Comparison of ENCODE assay signal across 11 cellular contexts in genomic region chr16:68276223-68276622, GRCh38. TPM values are rescaled to one million over a fixed set of nuclear protein-coding genes. Genes with fewer than 3 reads are reported as not detected.
DNase-seq lines count a peak whose midpoint lies in the region; ATAC-seq and TF ChIP-seq lines count a peak whose summit lies in the region.
"Had no signal": no experiment of that assay in that cellular context is flagged by ENCODE, and none has a peak within 500 bp of the region (broad histone marks: within the 10 kb centered on the region; RNA-seq: fewer than 3 reads in every experiment).

No MANE protein-coding gene starts in this region.

- no peaks in the 10 kb centered on the region for H3K27me3 Mint-ChIP-seq in CD4-positive, alpha-beta memory T cell
- no peaks in the 10 kb centered on the region for H3K27me3 Mint-ChIP-seq in progenitor cell of endocrine pancreas

- DNase-seq in CD4-positive, alpha-beta memory T cell, result no peak
- no peak for DNase-seq in effector memory CD4-positive, alpha-beta T cell
- no peak for DNase-seq in progenitor cell of endocrine pancreas (ENCODE audit: low spot score, unreplicated experiment)
- DNase-seq in Ammon's horn (ENCODE audit: low spot score), result no peak
- no peak for DNase-seq in activated CD8-positive, alpha-beta memory T cell treated with anti-CD3 and anti-CD28 coated beads, Interleukin-2, amount 50 U/mL, for 48 hours
- DNase-seq: GM23248 had no signal

- peak overlapping the region; percentile 74 to 86 (median 79) for H3K4me3 Mint-ChIP-seq in CD4-positive, alpha-beta memory T cell
- H3K4me3 Mint-ChIP-seq in progenitor cell of endocrine pancreas (ENCODE audit: low read depth), result peak overlapping the region; percentile 2

- H2AFZ ChIP-seq in OCI-LY1 (ENCODE audit: low read length), result no peak overlapping the region
- H2AFZ ChIP-seq: GM23248, parathyroid adenoma had no signal

- peak overlapping the region; percentile 54 for H3K4me2 ChIP-seq in OCI-LY1 (ENCODE audit: low read length)

- H3K9me3 Mint-ChIP-seq in CD4-positive, alpha-beta memory T cell, result no peaks in the 10 kb centered on the region
- H3K9me3 Mint-ChIP-seq in progenitor cell of endocrine pancreas (ENCODE audit: low read depth), result no peaks in the 10 kb centered on the region

- H3K9ac ChIP-seq in OCI-LY1 (ENCODE audit: low read length), result peak overlapping the region; percentile 61
- H3K9ac ChIP-seq: GM23248, parathyroid adenoma had no signal

- POLR2A ChIA-PET in CD4-positive, alpha-beta memory T cell (lab: Charles Lee; ENCODE audit: partially characterized antibody), result interaction anchor here (0.5 to 44.5 kb wide), 4 partner anchors 12 to 193 kb away, joined by 3 to 1508 read pairs (median 72); partner anchors contain the start of genes PRMT7, SLC7A6 and SLC7A6OS

- no peak for ATAC-seq in GM18511 (IDR thresholded peaks at IDR 0.05; ENCODE audit: unreplicated experiment)
- ATAC-seq in GM21529 (IDR thresholded peaks at IDR 0.05; ENCODE audit: unreplicated experiment), result no peak

- peaks cover 48 to 81% (median 68%) of the 10 kb centered on the region in 4 donors for H3K4me1 Mint-ChIP-seq in CD4-positive, alpha-beta memory T cell
- H3K4me1 Mint-ChIP-seq in progenitor cell of endocrine pancreas (ENCODE audit: low read depth), result peaks cover 20% of the 10 kb centered on the region

- CTCF ChIA-PET in CD4-positive, alpha-beta memory T cell (lab: Charles Lee; ENCODE audit: partially characterized antibody), result interaction anchor here (0.5 to 25.3 kb wide), 6 partner anchors 14 to 465 kb away, joined by 3 to 680 read pairs (median 5); partner anchors contain the start of gene SLC7A6

- H3K36me3 ChIP-seq in CD4-positive, alpha-beta memory T cell (ENCODE audit: insufficient read depth, low read length), result peaks cover 4% of the 10 kb centered on the region
- peaks cover 41% of the 10 kb centered on the region for H3K36me3 ChIP-seq in OCI-LY1 (ENCODE audit: insufficient read depth, low read length)
- H3K36me3 ChIP-seq in effector memory CD4-positive, alpha-beta T cell (ENCODE audit: control insufficient read depth, insufficient read depth, low read length), result peaks cover 4% of the 10 kb centered on the region

- H3K27ac ChIP-seq in CD4-positive, alpha-beta memory T cell (ENCODE audit: low read depth, low read length), result peak overlapping the region; percentile 50
- H3K27ac ChIP-seq in OCI-LY1 (ENCODE audit: low read depth, low read length, poor library complexity, severe bottlenecking), result peak overlapping the region; percentile 98
- H3K27ac ChIP-seq in effector memory CD4-positive, alpha-beta T cell (ENCODE audit: insufficient read depth, low read length, poor library complexity, severe bottlenecking), result peak overlapping the region; percentile 70
- H3K27ac ChIP-seq: GM23248, parathyroid adenoma had no signal

- no peaks in the 10 kb centered on the region for H4K20me1 ChIP-seq in OCI-LY1 (ENCODE audit: insufficient read depth, low read length)

- peaks cover 81% of the 10 kb centered on the region for H3K4me1 ChIP-seq in CD4-positive, alpha-beta memory T cell (ENCODE audit: insufficient read depth, low read length)
- H3K4me1 ChIP-seq in OCI-LY1 (ENCODE audit: insufficient read depth, low read length, severe bottlenecking), result peaks cover 75% of the 10 kb centered on the region
- H3K4me1 ChIP-seq in effector memory CD4-positive, alpha-beta T cell (ENCODE audit: control insufficient read depth, insufficient read depth, low read length, poor library complexity, severe bottlenecking), result peaks cover 73% of the 10 kb centered on the region

- H3K36me3 Mint-ChIP-seq in CD4-positive, alpha-beta memory T cell, result peaks cover 51 to 53% of the 10 kb centered on the region in 2 donors
- H3K36me3 Mint-ChIP-seq in progenitor cell of endocrine pancreas (ENCODE audit: insufficient read depth), result no peaks in the 10 kb centered on the region

- peak overlapping the region in 1 of 2 donors; percentile 24 for H3K4me3 ChIP-seq in CD4-positive, alpha-beta memory T cell (ENCODE audit: low read length in 2 of 2)
- H3K4me3 ChIP-seq in OCI-LY1 (ENCODE audit: low read depth, low read length, poor library complexity, severe bottlenecking), result peak overlapping the region; percentile 46
- H3K4me3 ChIP-seq in effector memory CD4-positive, alpha-beta T cell (ENCODE audit: insufficient read depth, low read depth, low read length, poor library complexity, severe bottlenecking), result peak overlapping the region; percentile 15
- H3K4me3 ChIP-seq: GM23248 had no signal

- no peaks in the 10 kb centered on the region for H3K27me3 ChIP-seq in CD4-positive, alpha-beta memory T cell (ENCODE audit: insufficient read depth, low read length)
- H3K27me3 ChIP-seq in OCI-LY1 (ENCODE audit: insufficient read depth, low read length), result no peaks in the 10 kb centered on the region
- H3K27me3 ChIP-seq in effector memory CD4-positive, alpha-beta T cell (replicated peaks; ENCODE audit: control insufficient read depth, insufficient read depth, low read length, poor library complexity, severe bottlenecking), result no peaks in the 10 kb centered on the region

- H3F3A ChIP-seq in OCI-LY1 (ENCODE audit: insufficient read depth, low read length), result peaks cover 6% of the 10 kb centered on the region; the same call in 1 of the 2 replicates

- TF ChIP-seq CTCF in OCI-LY1 (IDR thresholded peaks at IDR 0.05; ENCODE audit: low read length), result no peak
- TF ChIP-seq CTCF in progenitor cell of endocrine pancreas (IDR thresholded peaks at IDR 0.05; ENCODE audit: unreplicated experiment), result no peak

- H3K9me2 ChIP-seq in OCI-LY1 (ENCODE audit: low read depth, low read length), result no peaks in the 10 kb centered on the region

- peak overlapping the region; percentile 84 to 97 (median 94) for H3K27ac Mint-ChIP-seq in CD4-positive, alpha-beta memory T cell
- H3K27ac Mint-ChIP-seq in progenitor cell of endocrine pancreas, result peak overlapping the region; percentile 81

- no peaks in the 10 kb centered on the region for H3K79me2 ChIP-seq in OCI-LY1 (ENCODE audit: insufficient read depth, low read length)
- H3K79me2 ChIP-seq: parathyroid adenoma had no signal

- intact Hi-C loops in CD4-positive, alpha-beta memory T cell (cut with micrococcal nuclease), result loop anchor here (1.0 kb wide), 2 partner anchors 10 to 11 kb away; no protein-coding TSS in a partner anchor

- H3K9me3 ChIP-seq in CD4-positive, alpha-beta memory T cell (ENCODE audit: control insufficient read depth in 1 of 2, low read length in 2 of 2), result no peaks in the 10 kb centered on the region
- H3K9me3 ChIP-seq in OCI-LY1 (ENCODE audit: low read length), result no peaks in the 10 kb centered on the region
- H3K9me3 ChIP-seq in effector memory CD4-positive, alpha-beta T cell (ENCODE audit: control insufficient read depth, low read length), result no peaks in the 10 kb centered on the region

RNA-seq across cellular contexts. Expression of gene SLC7A6, which starts 11.9 kb away (rescaled TPM):
- 100 to 1,000 TPM; 190 to 194 TPM for total RNA-seq in CD4-positive, alpha-beta memory T cell
- polyA plus RNA-seq in CD4-positive, alpha-beta memory T cell, result 10 to 100 TPM; 14.4 to 21.1 TPM
- total RNA-seq in progenitor cell of endocrine pancreas, result 11.3 and 11.6 TPM in 2 replicates

RNA-seq across cellular contexts. Expression of gene PLA2G15, which starts 31.1 kb away (rescaled TPM):
- 10 to 100 TPM; 12.0 to 13.3 TPM for total RNA-seq in CD4-positive, alpha-beta memory T cell
- 10 to 100 TPM in 1 of 2 donors, 1 to 10 TPM in 1; 6.6 to 10.8 TPM for polyA plus RNA-seq in CD4-positive, alpha-beta memory T cell
- 18.8 and 20.9 TPM in 2 replicates for total RNA-seq in progenitor cell of endocrine pancreas

RNA-seq across cellular contexts. Expression of gene SLC7A6OS, which starts 34.5 kb away (rescaled TPM):
- total RNA-seq in CD4-positive, alpha-beta memory T cell, result 10 to 100 TPM; 51.9 to 55.8 TPM
- polyA plus RNA-seq in CD4-positive, alpha-beta memory T cell, result 10 to 100 TPM; 22.4 to 25.2 TPM
- total RNA-seq in progenitor cell of endocrine pancreas, result 23.9 and 25.9 TPM in 2 replicates

RNA-seq across cellular contexts. Expression of gene PRMT7, which starts 34.6 kb away (rescaled TPM):
- total RNA-seq in CD4-positive, alpha-beta memory T cell, result 100 to 1,000 TPM in 1 of 2 experiments, 10 to 100 TPM in 1; 98.4 to 104 TPM
- 10 to 100 TPM; 28.3 to 30.6 TPM for polyA plus RNA-seq in CD4-positive, alpha-beta memory T cell
- 60.0 and 70.5 TPM in 2 replicates for total RNA-seq in progenitor cell of endocrine pancreas

RNA-seq across cellular contexts. Expression of gene ESRP2, which starts 40.3 kb away (rescaled TPM):
- under 1 TPM; 0.14 to 0.26 TPM for total RNA-seq in CD4-positive, alpha-beta memory T cell
- under 1 TPM in 1 of 2 donors, not detected in 1; 0.64 TPM for polyA plus RNA-seq in CD4-positive, alpha-beta memory T cell
- total RNA-seq in progenitor cell of endocrine pancreas, result 82.3 and 88.6 TPM in 2 replicates
- total RNA-seq: LHCN-M2 had no signal

Comparison
In these comparisons a context has a peak if more than half of its experiments do, and no peak if none do; other contexts are left out.
1. RNA of gene SLC7A6, which starts 11.9 kb away (total RNA-seq): 190 to 194 TPM in CD4-positive, alpha-beta memory T cell; 11.3 to 11.6 TPM in progenitor cell of endocrine pancreas; every median in the first group is over 10 times any median in the second.
2. Peak in every context shown above with its lines, with median percentiles within 50 percentile points of each other: H3K27ac ChIP-seq.